In the genomic region with DNA sequence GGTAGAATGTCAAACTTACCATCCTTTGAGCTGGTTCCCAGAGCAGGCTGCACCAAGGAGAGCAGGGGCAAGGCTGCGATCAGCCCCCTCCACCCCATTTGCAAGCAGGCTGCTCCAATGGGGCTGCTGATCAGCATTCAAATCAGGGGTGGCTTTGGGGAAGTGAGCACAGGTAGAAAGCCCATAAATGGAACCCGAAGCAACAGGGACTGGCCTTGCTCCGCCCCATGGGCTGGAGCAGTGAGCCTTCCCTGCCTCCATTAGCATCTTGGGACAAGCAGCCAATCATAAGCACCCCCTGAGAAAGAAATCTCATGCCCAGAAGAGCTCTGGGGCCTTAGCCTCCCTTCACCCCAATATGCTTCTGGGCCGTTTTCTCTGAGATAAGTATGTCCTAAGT, we compare ENCODE assay signal across 23 cellular contexts. TPM values are rescaled to one million over a fixed set of nuclear protein-coding genes. Genes with fewer than 3 reads are reported as not detected.
"Had no signal": no experiment of that assay in that cellular context is flagged by ENCODE, and none has a peak within 500 bp of the region (broad histone marks: within the 10 kb centered on the region; RNA-seq: fewer than 3 reads in every experiment).

No MANE protein-coding gene starts in this region.

- H3K9me3 Mint-ChIP-seq: activated naive CD4-positive, alpha-beta T cell treated with anti-CD3 and anti-CD28 coated beads, Interleukin-2, amount 10 ng/mL, durations not matched to agents 7 days and 5 days; activated naive CD8-positive, alpha-beta T cell treated with anti-CD3 and anti-CD28 coated beads, Interleukin-2, amount 10 ng/mL, durations not matched to agents 7 days and 5 days; activated T-cell treated with anti-CD3 and anti-CD28 coated beads, Interleukin-2, amount 50 U/mL, for 24 hours; immature natural killer cell; natural killer cell treated with Interleukin-12 subunit alpha and Interleukin-12 subunit beta and Interleukin-15 and Interleukin-18, amount 100 ng/mL, for 72 hours; T-helper 1 cell treated with Interleukin-12 subunit alpha and Interleukin-12 subunit beta and Interleukin-4 antibody, amounts not matched to agents 30 μg/mL and 1 μg/mL, for 36 hours had no signal

- H3K4me3 Mint-ChIP-seq: activated CD8-positive, alpha-beta T cell treated with anti-CD3 and anti-CD28 coated beads, Interleukin-2, amount 10 ng/mL, durations not matched to agents 7 days and 5 days; activated naive CD4-positive, alpha-beta T cell treated with anti-CD3 and anti-CD28 coated beads, Interleukin-2, amount 10 ng/mL, durations not matched to agents 7 days and 5 days; activated naive CD8-positive, alpha-beta T cell treated with anti-CD3 and anti-CD28 coated beads, Interleukin-2, amount 10 ng/mL, durations not matched to agents 7 days and 5 days; activated T-cell treated with anti-CD3 and anti-CD28 coated beads, Interleukin-2, amount 50 U/mL, for 24 hours; brain; immature natural killer cell; natural killer cell treated with Interleukin-12 subunit alpha and Interleukin-12 subunit beta and Interleukin-15 and Interleukin-18, amount 100 ng/mL, for 72 hours; T-helper 1 cell treated with Interleukin-12 subunit alpha and Interleukin-12 subunit beta and Interleukin-4 antibody, amounts not matched to agents 30 μg/mL and 1 μg/mL, for 36 hours had no signal

- DNase-seq: activated CD8-positive, alpha-beta T cell treated with anti-CD3 and anti-CD28 coated beads, Interleukin-2, amount 10 ng/mL, durations not matched to agents 7 days and 5 days; activated gamma-delta T cell; activated naive CD4-positive, alpha-beta T cell treated with anti-CD3 and anti-CD28 coated beads, Interleukin-2, amount 10 ng/mL, durations not matched to agents 7 days and 5 days; activated naive CD8-positive, alpha-beta T cell treated with anti-CD3 and anti-CD28 coated beads, Interleukin-2, amount 10 ng/mL, durations not matched to agents 7 days and 5 days; activated T-cell treated with anti-CD3 and anti-CD28 coated beads, Interleukin-2, amount 50 U/mL, for 24 hours; dorsolateral prefrontal cortex; effector memory CD4-positive, alpha-beta T cell; immature natural killer cell; lower lobe of right lung; mesendoderm; posterior cingulate gyrus; right lobe of liver; stimulated activated CD4-positive, alpha-beta T cell treated with anti-CD3 and anti-CD28 coated beads, Interleukin-2, amount 100 ng/mL, for 48 hours; stimulated activated naive CD4-positive, alpha-beta T cell treated with Interleukin-2 at 50 U/mL for 16 hours; T-helper 9 cell had no signal

- H3K4me1 ChIP-seq: ascending aorta had no signal

- H3K4me3 ChIP-seq: ascending aorta, cardiac muscle cell, coronary artery, dorsolateral prefrontal cortex, lower lobe of right lung, right lobe of liver, tibial nerve had no signal

- H3K27me3 ChIP-seq: ascending aorta, cardiac muscle cell, dorsolateral prefrontal cortex, right lobe of liver, tibial nerve had no signal

- H3K9me3 ChIP-seq: ascending aorta, lower lobe of right lung, right lobe of liver, tibial nerve had no signal

- ATAC-seq: activated CD8-positive, alpha-beta T cell treated with anti-CD3 and anti-CD28 coated beads, Interleukin-2, amount 10 ng/mL, durations not matched to agents 7 days and 5 days; lower lobe of right lung; right lobe of liver had no signal

- H3K27me3 Mint-ChIP-seq: activated naive CD4-positive, alpha-beta T cell treated with anti-CD3 and anti-CD28 coated beads, Interleukin-2, amount 10 ng/mL, durations not matched to agents 7 days and 5 days; activated naive CD8-positive, alpha-beta T cell treated with anti-CD3 and anti-CD28 coated beads, Interleukin-2, amount 10 ng/mL, durations not matched to agents 7 days and 5 days; activated T-cell treated with anti-CD3 and anti-CD28 coated beads, Interleukin-2, amount 50 U/mL, for 24 hours; brain; natural killer cell treated with Interleukin-12 subunit alpha and Interleukin-12 subunit beta and Interleukin-15 and Interleukin-18, amount 100 ng/mL, for 72 hours had no signal

- H3K4me1 Mint-ChIP-seq: activated naive CD4-positive, alpha-beta T cell treated with anti-CD3 and anti-CD28 coated beads, Interleukin-2, amount 10 ng/mL, durations not matched to agents 7 days and 5 days; immature natural killer cell had no signal

- H3K27ac Mint-ChIP-seq: activated CD8-positive, alpha-beta T cell treated with anti-CD3 and anti-CD28 coated beads, Interleukin-2, amount 10 ng/mL, durations not matched to agents 7 days and 5 days; activated naive CD4-positive, alpha-beta T cell treated with anti-CD3 and anti-CD28 coated beads, Interleukin-2, amount 10 ng/mL, durations not matched to agents 7 days and 5 days; activated naive CD8-positive, alpha-beta T cell treated with anti-CD3 and anti-CD28 coated beads, Interleukin-2, amount 10 ng/mL, durations not matched to agents 7 days and 5 days; activated T-cell treated with anti-CD3 and anti-CD28 coated beads, Interleukin-2, amount 50 U/mL, for 24 hours; brain; natural killer cell treated with Interleukin-12 subunit alpha and Interleukin-12 subunit beta and Interleukin-15 and Interleukin-18, amount 100 ng/mL, for 72 hours; T-helper 1 cell treated with Interleukin-12 subunit alpha and Interleukin-12 subunit beta and Interleukin-4 antibody, amounts not matched to agents 30 μg/mL and 1 μg/mL, for 36 hours had no signal

- H3K27ac ChIP-seq: ascending aorta, cardiac muscle cell, coronary artery, dorsolateral prefrontal cortex, right lobe of liver had no signal

RNA-seq across cellular contexts. Expression of a gene that starts 4.0 kb away (rescaled TPM):
- total RNA-seq: epithelial cell of proximal tubule had no signal
